Comparison of ENCODE assay signal across 13 cellular contexts in the genomic region with DNA sequence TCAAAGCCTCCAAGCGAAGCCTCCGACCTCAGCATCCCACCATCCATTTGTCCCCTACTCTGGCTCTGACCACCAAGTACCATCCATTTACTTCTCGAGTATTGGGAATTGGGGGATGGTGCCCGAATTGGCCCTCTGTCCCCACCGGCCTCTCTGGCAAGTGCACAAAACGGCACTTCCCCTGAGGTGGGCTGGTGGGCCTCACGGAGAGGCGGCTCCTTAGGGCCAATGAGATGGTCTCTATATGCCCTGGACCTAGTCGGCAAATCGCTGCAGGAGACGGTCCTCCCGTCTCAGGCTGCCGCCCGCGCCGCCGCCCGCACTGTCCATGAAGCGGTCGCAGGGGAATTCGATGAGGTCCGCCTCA. TPM values are rescaled to one million over a fixed set of nuclear protein-coding genes. Genes with fewer than 3 reads are reported as not detected.
DNase-seq lines count a peak whose midpoint lies in the region; ATAC-seq, FAIRE-seq and TF ChIP-seq lines count a peak whose summit lies in the region.
"Had no signal": no experiment of that assay in that cellular context is flagged by ENCODE, and none has a peak within 500 bp of the region (broad histone marks: within the 10 kb centered on the region; RNA-seq: fewer than 3 reads in every experiment).

No MANE protein-coding gene starts in this region.

- peak overlapping the region in 1 of 2 donors; percentile 43 for H3K27ac ChIP-seq in coronary artery
- H3K27ac ChIP-seq in mesendoderm (ENCODE audit: low read depth, low read length) = no peak overlapping the region
- peak overlapping the region in 4 of 5 donors; percentile 65 to 79 (median 70) for H3K27ac ChIP-seq in stomach

- no peaks in the 10 kb centered on the region for H3K79me2 ChIP-seq in mesendoderm (ENCODE audit: control insufficient read depth, insufficient read depth, low read length)

- H2BK5ac ChIP-seq in mesendoderm (ENCODE audit: low read length) = no peak overlapping the region

- H3K79me1 ChIP-seq in mesendoderm (ENCODE audit: low read length) = no peaks in the 10 kb centered on the region

- DNase-seq in GM20000 (ENCODE audit: low spot score) (peak; percentile 22), coronary artery (ENCODE audit: low spot score) (no peak), mesendoderm (no peak), stomach (no peak), ACHN (no peak), D721Med (ENCODE audit: insufficient read length, low spot score) (no peak)
- DNase-seq: cortex of kidney, DND-41 had no signal

- peak overlapping the region; percentile 72 for H3K56ac ChIP-seq in mesendoderm (ENCODE audit: low read length)

- no peak for TF ChIP-seq POLR2A in stomach (IDR thresholded peaks at IDR 0.05)

- H3K9ac ChIP-seq in mesendoderm (ENCODE audit: low read length) = peak overlapping the region; percentile 18

- H3K27me3 ChIP-seq in mesendoderm (ENCODE audit: insufficient read depth, low read length, poor library complexity) = peaks cover 8% of the 10 kb centered on the region
- peaks cover 0 to 43% (median 28%) of the 10 kb centered on the region in 3 donors for H3K27me3 ChIP-seq in stomach

- no CpG with 5 or more reads among the region's 22 CpGs for WGBS in mesendoderm (ENCODE audit: extremely low coverage, insufficient coverage, low lambda C conversion rate)
- 26 to 54% (median 40%) methylated on average over 20 to 22 of the region's 22 CpGs for WGBS in stomach, 5 donors

- H3K18ac ChIP-seq in mesendoderm (ENCODE audit: low read length) = no peak overlapping the region

- intact Hi-C loops in stomach (cut with DNase I; ENCODE audit: low total_unique reads) = no loop called here

- TF ChIP-seq CTCF in GM20000 (IDR thresholded peaks at IDR 0.05; ENCODE audit: extremely low read depth, missing control alignments) (no peak), coronary artery (IDR thresholded peaks at IDR 0.05) (no peak), stomach (IDR thresholded peaks at IDR 0.05) (no peak), D721Med (IDR thresholded peaks at IDR 0.05; ENCODE audit: insufficient read depth, missing control alignments) (no peak)

- H3K23ac ChIP-seq in mesendoderm (ENCODE audit: low read length) = no peak overlapping the region

- H3K4ac ChIP-seq in mesendoderm (ENCODE audit: low read depth, low read length) = no peak overlapping the region

- no peak for ATAC-seq in GM19328 (IDR thresholded peaks at IDR 0.05; ENCODE audit: unreplicated experiment)
- ATAC-seq in GM19035 (IDR thresholded peaks at IDR 0.05; ENCODE audit: unreplicated experiment) = no peak
- ATAC-seq: activated T-helper 17 cell treated with anti-CD3 and anti-CD28 coated beads, Interleukin-2, amount 50 U/mL, for 72 hours had no signal

- H3K4me3 ChIP-seq in coronary artery = peak overlapping the region; percentile 76
- no peak overlapping the region for H3K4me3 ChIP-seq in mesendoderm (ENCODE audit: low read length)
- peak overlapping the region; percentile 49 to 63 (median 58) for H3K4me3 ChIP-seq in stomach

- H3K9me3 ChIP-seq in stomach = no peaks in the 10 kb centered on the region
- H3K9me3 ChIP-seq: prostate gland had no signal

- no peak overlapping the region for H2BK120ac ChIP-seq in mesendoderm (ENCODE audit: low read depth, low read length)

- H4K8ac ChIP-seq in mesendoderm (ENCODE audit: low read depth, low read length) = no peak overlapping the region

- no peak for TF ChIP-seq EP300 in stomach (IDR thresholded peaks at IDR 0.05)

- H3K4me2 ChIP-seq in mesendoderm (ENCODE audit: low read length) = peak overlapping the region; percentile 89

- in situ Hi-C loops in ACHN (cut with HindIII; ENCODE audit: low pct_ligation_motif_present, low pct_unique_long_range_greater_than_20kb, low sequenced_read_pairs) = no loop called here

- no peak overlapping the region for H4K5ac ChIP-seq in mesendoderm (ENCODE audit: low read length)

- H2AK5ac ChIP-seq in mesendoderm (ENCODE audit: low read length) = no peak overlapping the region

- no peak for FAIRE-seq in D721Med (lab: Jason Lieb, UNC)
- FAIRE-seq: H54 had no signal

- H2BK15ac ChIP-seq in mesendoderm (replicated peaks; ENCODE audit: low read depth) = no peak overlapping the region

- H3K4me1 ChIP-seq in mesendoderm (ENCODE audit: control insufficient read depth, low read depth, low read length) (peaks cover 1% of the 10 kb centered on the region), stomach (peaks cover 33 to 60% (median 49%) of the 10 kb centered on the region in 4 donors)
- H3K4me1 ChIP-seq: prostate gland had no signal

- no peaks in the 10 kb centered on the region for H3K36me3 ChIP-seq in mesendoderm (ENCODE audit: control insufficient read depth, insufficient read depth, low read length)
- H3K36me3 ChIP-seq in stomach = no peaks in the 10 kb centered on the region
- H3K36me3 ChIP-seq: prostate gland had no signal

RNA-seq across cellular contexts. Expression of a gene that starts 2.8 kb away (rescaled TPM):
- polyA plus RNA-seq in mesendoderm (2013, experiment 1 of 2) = 1.2 TPM
- polyA plus RNA-seq in mesendoderm (2013, experiment 2 of 2) = 1.2 TPM
- 10 to 100 TPM in 1 of 5 donors, 1 to 10 TPM in 3, not detected in 1; 1.3 to 26.1 (median 5.6) TPM for total RNA-seq in stomach
- polyA plus RNA-seq in stomach = 1 to 10 TPM in 2 of 3 donors, under 1 TPM in 1; 0.92 to 1.3 (median 1.1) TPM
- total RNA-seq: activated T-helper 17 cell treated with anti-CD3 and anti-CD28 coated beads, Interleukin-2, amount 50 U/mL, for 72 hours had no signal
